8 cellular contexts compared by ENCODE assay signal in the genomic region with DNA sequence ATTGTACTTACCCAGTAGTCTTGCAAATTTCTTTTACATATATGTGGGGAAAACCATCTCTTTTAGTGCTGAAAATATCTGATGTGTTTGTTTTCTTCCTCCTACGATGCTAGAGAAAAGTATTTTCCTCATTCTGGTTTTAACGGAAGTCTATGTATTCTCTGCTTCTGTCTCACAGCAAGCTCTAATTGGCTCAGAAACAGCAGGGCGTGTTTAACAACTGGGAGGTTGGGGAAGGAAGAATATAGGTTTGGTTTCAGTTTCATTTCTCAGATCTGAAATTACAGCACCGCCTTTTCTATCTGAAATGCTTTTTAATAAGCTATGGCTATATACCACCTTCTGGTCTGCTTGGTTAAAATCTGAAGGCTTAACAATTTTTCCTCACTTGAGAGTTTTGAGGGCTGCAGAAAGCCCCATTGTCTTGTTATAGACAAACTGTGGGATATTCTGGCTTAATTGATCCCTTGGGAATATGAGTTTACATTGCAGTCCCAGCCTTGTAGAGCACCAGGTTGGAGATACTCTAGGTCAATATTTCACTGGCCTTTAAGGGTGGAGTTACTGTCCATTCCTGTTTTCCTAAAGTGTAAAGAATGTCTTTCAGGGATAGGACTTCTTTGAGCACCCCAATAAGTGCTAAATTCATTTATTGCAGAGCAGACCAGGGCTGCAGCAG. TPM values are rescaled to one million over a fixed set of nuclear protein-coding genes. Genes with fewer than 3 reads are reported as not detected.
DNase-seq lines count a peak whose midpoint lies in the region; ATAC-seq, FAIRE-seq and TF ChIP-seq lines count a peak whose summit lies in the region.

A gene (minus strand): TSS at position 128 of the 679 bp plus-strand sequence. CDS start 11,882 bp downstream, outside the sequence.

- H3K4me3 ChIP-seq in ascending aorta, result peak within 1 kb of the TSS; percentile 55 to 67

- H3K27ac ChIP-seq in ascending aorta, result peak within 1 kb of the TSS; percentile 56 to 69

- peak; percentile 80 for DNase-seq in GM18507 (ENCODE audit: extremely low spot score, insufficient read length, low read depth)
- DNase-seq in NCI-H1092 (lab: John Stamatoyannopoulos, UW), result peak; percentile 66
- peak in 1 of 2 donors; percentile 71 for DNase-seq in ascending aorta (ENCODE audit: low spot score in 2 of 2)
- peak; percentile 16 for DNase-seq in iPS-NIHi11 (ENCODE audit: low spot score)
- DNase-seq in stimulated activated CD4-positive, alpha-beta T cell treated with anti-CD3 and anti-CD28 coated beads, Interleukin-15, amount 100 ng/mL, for 24 hours, result peak; percentile 57
- no peak for DNase-seq in T1000 (lab: John Stamatoyannopoulos, UW)

- H3K4me1 ChIP-seq in ascending aorta, result peaks cover 0 to 11% of the 10 kb centered on the region in 2 donors

- H3K27me3 ChIP-seq in ascending aorta, result no peaks in the 10 kb centered on the region

- peaks cover 4 to 5% of the 10 kb centered on the region in 2 donors for H3K9me3 ChIP-seq in ascending aorta

- TF ChIP-seq CTCF in ascending aorta (IDR thresholded peaks at IDR 0.05), result no peak

- intact Hi-C loops in ascending aorta (cut with DNase I), result loop anchor here (2.0 kb wide), 1 partner anchor 111 kb away; no protein-coding TSS in a partner anchor

- FAIRE-seq in GM18507 (lab: Jason Lieb, UNC), result peak; percentile 93

- ATAC-seq in HG02678 (IDR thresholded peaks at IDR 0.05; ENCODE audit: unreplicated experiment) (peak; percentile 100), SK-N-SH treated with all-trans-retinoic acid at 6 μM for 48 hours (peak; percentile 99)

- peaks cover 0 to 11% of the 10 kb centered on the region in 2 donors for H3K36me3 ChIP-seq in ascending aorta

TF ChIP-seq in SK-N-SH treated with all-trans-retinoic acid at 6 μM for 48 hours, 23 proteins besides CTCF, POLR2A, EP300 and RAD21:
- TF ChIP-seq ZNF8 (CRISPR knock-in tag; IDR thresholded peaks at IDR 0.05) (no peak), BACH2 (CRISPR knock-in tag; IDR thresholded peaks at IDR 0.05; ENCODE audit: borderline replicate concordance) (no peak), TCF4 (CRISPR knock-in tag; IDR thresholded peaks at IDR 0.05; ENCODE audit: borderline replicate concordance) (no peak), TOX (CRISPR knock-in tag; IDR thresholded peaks at IDR 0.05; ENCODE audit: borderline replicate concordance) (no peak), ISL1 (CRISPR knock-in tag; IDR thresholded peaks at IDR 0.05) (no peak), OSR1 (CRISPR knock-in tag; IDR thresholded peaks at IDR 0.05) (no peak), ZNF565 (CRISPR knock-in tag; conservative IDR thresholded peaks at IDR 0.05; ENCODE audit: low read depth) (no peak), ZFP3 (CRISPR knock-in tag; IDR thresholded peaks at IDR 0.05) (no peak), RARB (CRISPR knock-in tag; IDR thresholded peaks at IDR 0.05) (no peak), ESRRG (CRISPR knock-in tag; IDR thresholded peaks at IDR 0.05) (no peak), PPARA (CRISPR knock-in tag; IDR thresholded peaks at IDR 0.05; ENCODE audit: borderline replicate concordance) (no peak)
- TF ChIP-seq, protein P1, sequence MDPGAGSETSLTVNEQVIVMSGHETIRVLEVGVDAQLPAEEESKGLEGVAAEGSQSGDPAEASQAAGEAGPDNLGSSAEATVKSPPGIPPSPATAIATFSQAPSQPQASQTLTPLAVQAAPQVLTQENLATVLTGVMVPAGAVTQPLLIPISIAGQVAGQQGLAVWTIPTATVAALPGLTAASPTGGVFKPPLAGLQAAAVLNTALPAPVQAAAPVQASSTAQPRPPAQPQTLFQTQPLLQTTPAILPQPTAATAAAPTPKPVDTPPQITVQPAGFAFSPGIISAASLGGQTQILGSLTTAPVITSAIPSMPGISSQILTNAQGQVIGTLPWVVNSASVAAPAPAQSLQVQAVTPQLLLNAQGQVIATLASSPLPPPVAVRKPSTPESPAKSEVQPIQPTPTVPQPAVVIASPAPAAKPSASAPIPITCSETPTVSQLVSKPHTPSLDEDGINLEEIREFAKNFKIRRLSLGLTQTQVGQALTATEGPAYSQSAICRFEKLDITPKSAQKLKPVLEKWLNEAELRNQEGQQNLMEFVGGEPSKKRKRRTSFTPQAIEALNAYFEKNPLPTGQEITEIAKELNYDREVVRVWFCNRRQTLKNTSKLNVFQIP (CRISPR knock-in tag; IDR thresholded peaks at IDR 0.05; ENCODE audit: borderline replicate concordance, low read depth), result no peak
- TF ChIP-seq, protein P2, sequence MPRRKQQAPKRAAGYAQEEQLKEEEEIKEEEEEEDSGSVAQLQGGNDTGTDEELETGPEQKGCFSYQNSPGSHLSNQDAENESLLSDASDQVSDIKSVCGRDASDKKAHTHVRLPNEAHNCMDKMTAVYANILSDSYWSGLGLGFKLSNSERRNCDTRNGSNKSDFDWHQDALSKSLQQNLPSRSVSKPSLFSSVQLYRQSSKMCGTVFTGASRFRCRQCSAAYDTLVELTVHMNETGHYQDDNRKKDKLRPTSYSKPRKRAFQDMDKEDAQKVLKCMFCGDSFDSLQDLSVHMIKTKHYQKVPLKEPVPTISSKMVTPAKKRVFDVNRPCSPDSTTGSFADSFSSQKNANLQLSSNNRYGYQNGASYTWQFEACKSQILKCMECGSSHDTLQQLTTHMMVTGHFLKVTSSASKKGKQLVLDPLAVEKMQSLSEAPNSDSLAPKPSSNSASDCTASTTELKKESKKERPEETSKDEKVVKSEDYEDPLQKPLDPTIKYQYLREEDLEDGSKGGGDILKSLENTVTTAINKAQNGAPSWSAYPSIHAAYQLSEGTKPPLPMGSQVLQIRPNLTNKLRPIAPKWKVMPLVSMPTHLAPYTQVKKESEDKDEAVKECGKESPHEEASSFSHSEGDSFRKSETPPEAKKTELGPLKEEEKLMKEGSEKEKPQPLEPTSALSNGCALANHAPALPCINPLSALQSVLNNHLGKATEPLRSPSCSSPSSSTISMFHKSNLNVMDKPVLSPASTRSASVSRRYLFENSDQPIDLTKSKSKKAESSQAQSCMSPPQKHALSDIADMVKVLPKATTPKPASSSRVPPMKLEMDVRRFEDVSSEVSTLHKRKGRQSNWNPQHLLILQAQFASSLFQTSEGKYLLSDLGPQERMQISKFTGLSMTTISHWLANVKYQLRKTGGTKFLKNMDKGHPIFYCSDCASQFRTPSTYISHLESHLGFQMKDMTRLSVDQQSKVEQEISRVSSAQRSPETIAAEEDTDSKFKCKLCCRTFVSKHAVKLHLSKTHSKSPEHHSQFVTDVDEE (CRISPR knock-in tag; IDR thresholded peaks at IDR 0.05), result no peak
- TF ChIP-seq, protein P3, sequence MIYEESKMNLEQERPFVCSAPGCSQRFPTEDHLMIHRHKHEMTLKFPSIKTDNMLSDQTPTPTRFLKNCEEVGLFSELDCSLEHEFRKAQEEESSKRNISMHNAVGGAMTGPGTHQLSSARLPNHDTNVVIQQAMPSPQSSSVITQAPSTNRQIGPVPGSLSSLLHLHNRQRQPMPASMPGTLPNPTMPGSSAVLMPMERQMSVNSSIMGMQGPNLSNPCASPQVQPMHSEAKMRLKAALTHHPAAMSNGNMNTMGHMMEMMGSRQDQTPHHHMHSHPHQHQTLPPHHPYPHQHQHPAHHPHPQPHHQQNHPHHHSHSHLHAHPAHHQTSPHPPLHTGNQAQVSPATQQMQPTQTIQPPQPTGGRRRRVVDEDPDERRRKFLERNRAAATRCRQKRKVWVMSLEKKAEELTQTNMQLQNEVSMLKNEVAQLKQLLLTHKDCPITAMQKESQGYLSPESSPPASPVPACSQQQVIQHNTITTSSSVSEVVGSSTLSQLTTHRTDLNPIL (CRISPR knock-in tag; IDR thresholded peaks at IDR 0.05; ENCODE audit: low read depth), result no peak

RNA-seq across cellular contexts. Expression of the gene that starts here (rescaled TPM):
- total RNA-seq in ascending aorta, result 5.6 TPM
